ENCODE assay signal across 14 cellular contexts in the genomic region with DNA sequence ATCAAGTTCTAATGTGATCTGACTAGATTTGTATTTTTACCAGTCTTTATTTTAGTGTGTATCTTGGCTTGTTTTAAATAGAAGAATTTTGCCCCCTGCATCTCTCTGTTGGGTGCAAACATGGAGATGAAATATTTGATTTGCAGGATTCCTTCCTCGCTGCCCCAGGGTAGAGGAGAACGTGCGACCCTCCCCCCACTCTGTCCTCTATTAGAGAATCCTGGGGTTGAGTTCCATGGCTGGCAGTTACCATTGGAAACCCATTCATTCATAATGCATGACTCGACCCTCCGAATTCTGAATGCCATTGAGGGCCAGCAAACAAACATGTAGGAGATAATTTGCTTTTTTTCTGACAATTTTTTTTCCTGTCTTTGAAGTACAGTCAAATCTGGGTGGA. TPM values are rescaled to one million over a fixed set of nuclear protein-coding genes. Genes with fewer than 3 reads are reported as not detected.
DNase-seq lines count a peak whose midpoint lies in the region; ATAC-seq and TF ChIP-seq lines count a peak whose summit lies in the region.
"Had no signal": no experiment of that assay in that cellular context is flagged by ENCODE, and none has a peak within 500 bp of the region (broad histone marks: within the 10 kb centered on the region; RNA-seq: fewer than 3 reads in every experiment).

No MANE protein-coding gene starts in this region.

- TF ChIP-seq CTCF in smooth muscle cell (IDR thresholded peaks at IDR 0.05; ENCODE audit: borderline replicate concordance, insufficient read depth, poor library complexity, severe bottlenecking) = no peak

- peaks cover 27% of the 10 kb centered on the region for H3K27me3 Mint-ChIP-seq in activated CD4-positive, alpha-beta T cell treated with anti-CD3 and anti-CD28 coated beads, Interleukin-2, amount 10 ng/mL, durations not matched to agents 24 days and 14 days

- H3K4me2 ChIP-seq in smooth muscle cell = peak overlapping the region; percentile 83

- peaks cover 6% of the 10 kb centered on the region for H3F3A ChIP-seq in smooth muscle cell (ENCODE audit: low read depth)

- H3K4me3 Mint-ChIP-seq in activated CD4-positive, alpha-beta T cell treated with anti-CD3 and anti-CD28 coated beads, Interleukin-2, amount 10 ng/mL, durations not matched to agents 24 days and 14 days = no peak overlapping the region
- H3K4me3 Mint-ChIP-seq: CD4-positive, alpha-beta T cell had no signal

- H3K4me1 Mint-ChIP-seq in activated CD4-positive, alpha-beta T cell treated with anti-CD3 and anti-CD28 coated beads, Interleukin-2, amount 10 ng/mL, durations not matched to agents 24 days and 14 days = no peaks in the 10 kb centered on the region

- ATAC-seq in GM18858 (IDR thresholded peaks at IDR 0.05; ENCODE audit: unreplicated experiment) = no peak
- ATAC-seq in HG03025 (IDR thresholded peaks at IDR 0.05; ENCODE audit: low FRiP score, unreplicated experiment) = no peak
- ATAC-seq: gastroesophageal sphincter had no signal

- DNase-seq in NCI-H1417 (lab: John Stamatoyannopoulos, UW) (peak in 2 of 3 experiments; percentile 1 to 53), NCI-H1417 treated with DMSO at 0.1 percent for 48 hours (lab: John Stamatoyannopoulos, UW) (no peak), SK-N-MC (ENCODE audit: low read depth, low spot score) (no peak), smooth muscle cell (lab: John Stamatoyannopoulos, UW; ENCODE audit: unreplicated experiment) (no peak)
- no peak for DNase-seq in activated CD4-positive, alpha-beta T cell treated with anti-CD3 and anti-CD28 coated beads, Interleukin-2, amount 10 ng/mL, durations not matched to agents 24 days and 14 days
- DNase-seq: CD4-positive, alpha-beta T cell; NCI-H1092; SIG-M5; T1000 had no signal

- 41% methylated on average over 5 of the region's 5 CpGs for WGBS in smooth muscle cell (ENCODE audit: low lambda C conversion rate)

- H3K9me3 ChIP-seq in SK-N-MC (ENCODE audit: low read depth, low read length) (0 out of 2 replicates have a peak, but pooled peaks cover 5% of the 10 kb centered on the region), smooth muscle cell (replicated peaks; ENCODE audit: low read depth) (no peaks in the 10 kb centered on the region)
- H3K9me3 ChIP-seq: prostate gland had no signal

- H3K79me2 ChIP-seq in smooth muscle cell (ENCODE audit: low read depth) = peaks cover 21% of the 10 kb centered on the region

- H3K27ac ChIP-seq in SK-N-MC = peak overlapping the region; percentile 92
- no peak overlapping the region for H3K27ac ChIP-seq in smooth muscle cell (ENCODE audit: low read depth)
- H3K27ac ChIP-seq: prostate gland had no signal

- H3K27ac Mint-ChIP-seq in activated CD4-positive, alpha-beta T cell treated with anti-CD3 and anti-CD28 coated beads, Interleukin-2, amount 10 ng/mL, durations not matched to agents 24 days and 14 days = no peak overlapping the region
- H3K27ac Mint-ChIP-seq: CD4-positive, alpha-beta T cell had no signal

- H3K36me3 ChIP-seq in SK-N-MC (ENCODE audit: insufficient read depth, low read length) = peaks cover 12% of the 10 kb centered on the region
- H3K36me3 ChIP-seq in smooth muscle cell (ENCODE audit: low read depth) = no peaks in the 10 kb centered on the region
- H3K36me3 ChIP-seq: gastroesophageal sphincter, prostate gland had no signal

- H2AFZ ChIP-seq in smooth muscle cell (ENCODE audit: low read depth) = no peak overlapping the region

- no peaks in the 10 kb centered on the region for H3K27me3 ChIP-seq in smooth muscle cell (ENCODE audit: low read depth)
- H3K27me3 ChIP-seq: gastroesophageal sphincter had no signal

- H3K9me3 Mint-ChIP-seq in activated CD4-positive, alpha-beta T cell treated with anti-CD3 and anti-CD28 coated beads, Interleukin-2, amount 10 ng/mL, durations not matched to agents 24 days and 14 days = no peaks in the 10 kb centered on the region
- H3K9me3 Mint-ChIP-seq: CD4-positive, alpha-beta T cell had no signal

- H4K20me1 ChIP-seq in smooth muscle cell (ENCODE audit: low read depth) = peaks cover 37% of the 10 kb centered on the region

- peaks cover 7% of the 10 kb centered on the region for H3K4me1 ChIP-seq in smooth muscle cell (ENCODE audit: low read depth)
- H3K4me1 ChIP-seq: prostate gland had no signal

- H3K9ac ChIP-seq in SK-N-MC (ENCODE audit: insufficient read length) (peak overlapping the region; percentile 68), smooth muscle cell (ENCODE audit: low read depth) (no peak overlapping the region)

- peak overlapping the region; percentile 76 for H3K4me3 ChIP-seq in SK-N-MC
- peak overlapping the region; percentile 58 for H3K4me3 ChIP-seq in iPS-11a (ENCODE audit: low read depth, low read length)
- no peak overlapping the region for H3K4me3 ChIP-seq in smooth muscle cell
- H3K4me3 ChIP-seq: prostate gland had no signal

- H3K36me3 Mint-ChIP-seq in activated CD4-positive, alpha-beta T cell treated with anti-CD3 and anti-CD28 coated beads, Interleukin-2, amount 10 ng/mL, durations not matched to agents 24 days and 14 days (ENCODE audit: low read depth) = no peaks in the 10 kb centered on the region

- intact Hi-C loops in activated CD4-positive, alpha-beta T cell treated with anti-CD3 and anti-CD28 coated beads, Interleukin-2, amount 10 ng/mL, durations not matched to agents 24 days and 14 days (cut with micrococcal nuclease) = no loop called here

RNA-seq across cellular contexts. Expression of gene TRIM2, which starts 53.7 kb away (rescaled TPM):
- total RNA-seq in smooth muscle cell = 29.4 and 33.4 TPM in 2 replicates
- 8.0 and 9.1 TPM in 2 replicates for polyA plus RNA-seq in smooth muscle cell
- total RNA-seq in activated CD4-positive, alpha-beta T cell treated with anti-CD3 and anti-CD28 coated beads, Interleukin-2, amount 10 ng/mL, durations not matched to agents 24 days and 14 days = 0.21 TPM in 1 of 2 replicates, not detected in the other

Comparison
In these comparisons a context has a peak if more than half of its experiments do, and no peak if none do; other contexts are left out.
1. DNase-seq: peak in NCI-H1417 (2 of 3); none in NCI-H1417 treated with DMSO at 0.1 percent for 48 hours (single experiment), SK-N-MC (single experiment), smooth muscle cell (single experiment) and activated CD4-positive, alpha-beta T cell treated with anti-CD3 and anti-CD28 coated beads, Interleukin-2, amount 10 ng/mL, durations not matched to agents 24 days and 14 days (single experiment).
2. RNA of gene TRIM2, which starts 53.7 kb away (total RNA-seq): 29.4 to 33.4 TPM in smooth muscle cell; 0.21 TPM in activated CD4-positive, alpha-beta T cell treated with anti-CD3 and anti-CD28 coated beads, Interleukin-2, amount 10 ng/mL, durations not matched to agents 24 days and 14 days; every median in the first group is over 10 times any median in the second.